Comparison of ENCODE assay signal across 8 cellular contexts in the genomic region with DNA sequence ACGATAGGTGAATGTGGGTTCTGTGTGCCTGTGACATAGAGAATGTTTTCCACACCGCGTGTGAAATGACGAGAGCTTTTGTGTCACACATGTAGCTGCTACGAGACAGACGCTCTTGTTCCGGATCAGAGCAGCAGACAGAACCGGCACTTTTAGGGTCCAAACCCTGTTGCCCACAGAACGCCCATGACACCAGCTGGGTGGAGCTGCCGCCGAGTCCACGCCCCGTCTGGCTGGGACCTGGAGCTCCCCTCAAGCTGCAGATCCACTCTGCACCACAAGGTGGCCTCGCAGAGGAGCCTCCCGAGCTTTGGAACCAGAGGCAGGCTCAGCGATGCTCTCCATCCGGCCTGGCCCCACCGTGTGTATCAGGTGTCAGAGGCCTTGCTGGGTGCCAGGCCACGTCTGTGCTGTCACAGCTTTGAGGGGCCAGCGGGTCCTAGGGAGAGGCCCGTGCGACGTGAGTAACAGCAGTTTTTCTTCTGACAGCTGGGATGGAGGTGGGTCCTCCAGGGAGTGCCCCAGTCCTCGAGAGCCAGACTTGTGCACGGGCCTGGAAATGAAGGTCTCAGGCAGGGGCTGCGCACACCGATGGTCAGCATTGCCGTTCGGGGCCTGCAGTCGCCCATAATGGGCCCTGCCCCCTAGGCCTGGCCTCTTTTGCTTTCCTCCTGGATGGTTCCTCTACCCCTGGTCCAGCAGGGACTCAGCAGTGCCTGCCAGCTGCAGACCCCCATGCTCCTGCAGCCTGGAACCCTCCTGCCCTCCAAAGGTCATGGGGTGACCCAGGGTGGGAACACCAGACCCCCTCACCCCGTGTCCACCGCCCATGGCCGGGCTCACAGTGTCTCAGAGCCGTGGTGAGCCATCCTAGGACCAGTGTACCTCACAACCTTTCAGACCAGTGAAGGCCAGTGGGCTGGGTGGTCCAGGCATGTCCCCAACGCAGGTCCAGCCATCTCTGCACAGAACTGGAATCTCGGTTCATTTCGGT. TPM values are rescaled to one million over a fixed set of nuclear protein-coding genes. Genes with fewer than 3 reads are reported as not detected.
A peak's percentile ranks its signal among the peaks of the same experiment; 100 is the strongest.
DNase-seq lines count a peak whose midpoint lies in the region; ATAC-seq and TF ChIP-seq lines count a peak whose summit lies in the region.

No MANE protein-coding gene starts in this region.

- no peaks in the 10 kb centered on the region for H3K4me1 ChIP-seq in foreskin keratinocyte

- in situ Hi-C loops in G401 (cut with HindIII; ENCODE audit: low sequenced_read_pairs) = no loop called here

- peaks cover 42% of the 10 kb centered on the region for H3K27me3 ChIP-seq in foreskin keratinocyte

- DNase-seq in G401 (ENCODE audit: low spot score) (peak; percentile 90), H4 (ENCODE audit: low spot score) (peak; percentile 91), LNCaP clone FGC (ENCODE audit: low read depth) (no peak), activated gamma-delta T cell (lab: John Stamatoyannopoulos, UW) (peak; percentile 53), foreskin keratinocyte (peak; percentile 20 to 52), nucleus accumbens (lab: John Stamatoyannopoulos, UW) (peak in 53 of 56 donors; percentile 8 to 88 (median 63)), substantia nigra (lab: John Stamatoyannopoulos, UW) (peak in 46 of 49 donors; percentile 9 to 87 (median 68))

- 0 out of 2 replicates have a peak overlapping the region, but pooled peaks have one; percentile 27 for H3K4me3 ChIP-seq in LNCaP clone FGC (ENCODE audit: low read depth, low read length)

- peak; percentile 88 for ATAC-seq in foreskin keratinocyte

- H3K27ac ChIP-seq in foreskin keratinocyte = no peak overlapping the region
- no peak overlapping the region for H3K27ac ChIP-seq in substantia nigra (ENCODE audit: low read depth, low read length, poor library complexity, severe bottlenecking)

- peak; percentile 36; the same call in 1 of the 2 replicates for TF ChIP-seq POLR2A in Raji (IDR thresholded peaks at IDR 0.05; ENCODE audit: insufficient read depth, low read depth, low read length)

- TF ChIP-seq CTCF in LNCaP clone FGC (IDR thresholded peaks at IDR 0.05; ENCODE audit: control insufficient read depth, extremely low read depth, insufficient read depth) = peak; percentile 86
- TF ChIP-seq CTCF in foreskin keratinocyte (conservative IDR thresholded peaks at IDR 0.05) = peak; percentile 86

RNA-seq across cellular contexts. Expression of gene LRRC14B, which starts 2.5 kb away (rescaled TPM):
- not detected in 2 replicates for total RNA-seq in G401 (2014; rRNA removed; shearing (Covaris generic))
- not detected in 2 replicates for total RNA-seq in H4 (2014; rRNA removed; shearing (Covaris generic))
- total RNA-seq in foreskin keratinocyte = not detected in 2 replicates
- not detected in 2 replicates for polyA plus RNA-seq in foreskin keratinocyte

RNA-seq across cellular contexts. Expression of gene CCDC127, which starts 29.2 kb away (rescaled TPM):
- total RNA-seq in G401 (2014; rRNA removed; shearing (Covaris generic)) = 3.5 and 5.8 TPM in 2 replicates
- total RNA-seq in H4 (2014; rRNA removed; shearing (Covaris generic)) = 4.6 and 4.8 TPM in 2 replicates
- 2.8 and 3.1 TPM in 2 replicates for total RNA-seq in foreskin keratinocyte
- 2.7 and 3.0 TPM in 2 replicates for polyA plus RNA-seq in foreskin keratinocyte

RNA-seq across cellular contexts. Expression of gene SDHA, which starts 29.3 kb away (rescaled TPM):
- 210 and 223 TPM in 2 replicates for total RNA-seq in G401 (2014; rRNA removed; shearing (Covaris generic))
- total RNA-seq in H4 (2014; rRNA removed; shearing (Covaris generic)) = 70.3 and 79.9 TPM in 2 replicates
- total RNA-seq in foreskin keratinocyte = 93.9 and 107 TPM in 2 replicates
- 81.0 and 88.9 TPM in 2 replicates for polyA plus RNA-seq in foreskin keratinocyte
